In genomic region chr5:133319244-133319643, GRCh38 we compare ENCODE assay signal across 1 cellular context.
TF ChIP-seq lines count a peak whose summit lies in the region.

No MANE protein-coding gene starts in this region.

TF ChIP-seq in H1, 55 proteins besides CTCF, POLR2A, EP300 and RAD21:
- TF ChIP-seq, protein P1, sequence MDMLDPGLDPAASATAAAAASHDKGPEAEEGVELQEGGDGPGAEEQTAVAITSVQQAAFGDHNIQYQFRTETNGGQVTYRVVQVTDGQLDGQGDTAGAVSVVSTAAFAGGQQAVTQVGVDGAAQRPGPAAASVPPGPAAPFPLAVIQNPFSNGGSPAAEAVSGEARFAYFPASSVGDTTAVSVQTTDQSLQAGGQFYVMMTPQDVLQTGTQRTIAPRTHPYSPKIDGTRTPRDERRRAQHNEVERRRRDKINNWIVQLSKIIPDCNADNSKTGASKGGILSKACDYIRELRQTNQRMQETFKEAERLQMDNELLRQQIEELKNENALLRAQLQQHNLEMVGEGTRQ (IDR thresholded peaks at IDR 0.05; ENCODE audit: low read length): no peak
- TF ChIP-seq, protein P2, sequence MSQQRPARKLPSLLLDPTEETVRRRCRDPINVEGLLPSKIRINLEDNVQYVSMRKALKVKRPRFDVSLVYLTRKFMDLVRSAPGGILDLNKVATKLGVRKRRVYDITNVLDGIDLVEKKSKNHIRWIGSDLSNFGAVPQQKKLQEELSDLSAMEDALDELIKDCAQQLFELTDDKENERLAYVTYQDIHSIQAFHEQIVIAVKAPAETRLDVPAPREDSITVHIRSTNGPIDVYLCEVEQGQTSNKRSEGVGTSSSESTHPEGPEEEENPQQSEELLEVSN (IDR thresholded peaks at IDR 0.05): no peak
- no peak for TF ChIP-seq RNF2 (IDR thresholded peaks at IDR 0.05; ENCODE audit: borderline replicate concordance, low read depth, low read length, missing control alignments, poor library complexity, severe bottlenecking)
- no peak for TF ChIP-seq CREB1 (IDR thresholded peaks at IDR 0.05)
- no peak for TF ChIP-seq POU5F1 (IDR thresholded peaks at IDR 0.05; ENCODE audit: low read depth, low read length)
- TF ChIP-seq NRF1 (IDR thresholded peaks at IDR 0.05; ENCODE audit: low read depth, low read length): no peak
- no peak for TF ChIP-seq BACH1 (IDR thresholded peaks at IDR 0.05; ENCODE audit: low read length)
- no peak for TF ChIP-seq KDM4A (IDR thresholded peaks at IDR 0.05; ENCODE audit: low read depth, low read length, severe bottlenecking)
- TF ChIP-seq KDM5A (IDR thresholded peaks at IDR 0.05; ENCODE audit: low read length): no peak
- TF ChIP-seq TAF1 (IDR thresholded peaks at IDR 0.05; ENCODE audit: low read depth, low read length): no peak
- TF ChIP-seq BRCA1 (IDR thresholded peaks at IDR 0.05; ENCODE audit: low read depth, low read length): no peak
- TF ChIP-seq, protein P3, sequence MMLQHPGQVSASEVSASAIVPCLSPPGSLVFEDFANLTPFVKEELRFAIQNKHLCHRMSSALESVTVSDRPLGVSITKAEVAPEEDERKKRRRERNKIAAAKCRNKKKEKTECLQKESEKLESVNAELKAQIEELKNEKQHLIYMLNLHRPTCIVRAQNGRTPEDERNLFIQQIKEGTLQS (IDR thresholded peaks at IDR 0.05; ENCODE audit: insufficient read depth, low read depth, low read length): no peak
- no peak for TF ChIP-seq FOSL1 (IDR thresholded peaks at IDR 0.05; ENCODE audit: insufficient read depth, low read depth, low read length)
